Comparison of ENCODE assay signal across 22 cellular contexts in the genomic region with DNA sequence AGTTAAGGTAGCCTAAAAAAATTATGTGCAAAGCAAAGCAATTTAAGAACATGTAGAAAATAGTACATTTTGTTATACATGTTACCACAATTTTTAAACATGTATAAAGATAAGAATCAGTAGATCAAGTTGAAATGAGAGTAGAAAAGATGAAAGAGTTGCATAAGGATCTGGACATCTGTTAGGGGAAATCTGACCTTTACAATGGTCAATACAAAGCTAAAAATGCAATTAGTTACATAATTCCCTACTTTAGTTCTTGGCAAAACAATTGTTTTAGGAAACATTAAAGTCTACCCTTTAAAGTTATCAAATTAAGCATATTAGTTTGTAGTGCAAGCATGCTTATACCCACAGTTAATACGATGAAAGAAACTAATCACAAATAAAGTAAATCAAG.
"Had no signal": no experiment of that assay in that cellular context is flagged by ENCODE, and none has a peak within 500 bp of the region (broad histone marks: within the 10 kb centered on the region; RNA-seq: fewer than 3 reads in every experiment).

No MANE protein-coding gene starts in this region.

- H3K27me3 Mint-ChIP-seq: naive thymus-derived CD8-positive, alpha-beta T cell; stimulated activated naive B cell treated with anti-CD40 and anti-IgM and Interleukin-4, amounts not matched to agents 10 μg/mL and 1 μg/mL and 100 μg/mL, for 72 hours; stimulated activated naive CD8-positive, alpha-beta T cell treated with anti-CD3 and anti-CD28 coated beads, Interleukin-15, amount 100 ng/mL, for 72 hours had no signal

- H3K27ac Mint-ChIP-seq: stimulated activated naive B cell treated with anti-CD40 and anti-IgM and Interleukin-4, amounts not matched to agents 10 μg/mL and 1 μg/mL and 100 μg/mL, for 72 hours; stimulated activated naive CD8-positive, alpha-beta T cell treated with anti-CD3 and anti-CD28 coated beads, Interleukin-15, amount 100 ng/mL, for 72 hours had no signal

- DNase-seq: dorsolateral prefrontal cortex; effector CD4-positive, alpha-beta T cell; endodermal cell; foreskin melanocyte; glutamatergic neuron; heart right ventricle; hypothalamus; immature natural killer cell; mammary epithelial cell; naive thymus-derived CD8-positive, alpha-beta T cell; pancreas; right lobe of liver; small intestine; stimulated activated CD4-positive, alpha-beta T cell treated with anti-CD3 and anti-CD28 coated beads, Interleukin-15, amount 100 ng/mL, for 24 hours; stimulated activated CD4-positive, alpha-beta T cell treated with anti-CD3 and anti-CD28 coated beads, Interleukin-2, amount 100 ng/mL, for 48 hours; stimulated activated naive B cell treated with anti-CD40 and anti-IgM and Interleukin-4, amounts not matched to agents 10 μg/mL and 1 μg/mL and 100 μg/mL, for 72 hours; stimulated activated naive CD8-positive, alpha-beta T cell treated with anti-CD3 and anti-CD28 coated beads, Interleukin-15, amount 100 ng/mL, for 72 hours; transverse colon; upper lobe of right lung; uterus had no signal

- ATAC-seq: heart right ventricle; naive thymus-derived CD8-positive, alpha-beta T cell; pancreas; stimulated activated naive B cell treated with anti-CD40 and anti-IgM and Interleukin-4, amounts not matched to agents 10 μg/mL and 1 μg/mL and 100 μg/mL, for 72 hours; stimulated activated naive CD8-positive, alpha-beta T cell treated with anti-CD3 and anti-CD28 coated beads, Interleukin-15, amount 100 ng/mL, for 72 hours; upper lobe of right lung had no signal

- H3K4me3 Mint-ChIP-seq: endodermal cell; immature natural killer cell; naive thymus-derived CD8-positive, alpha-beta T cell; stimulated activated naive B cell treated with anti-CD40 and anti-IgM and Interleukin-4, amounts not matched to agents 10 μg/mL and 1 μg/mL and 100 μg/mL, for 72 hours; stimulated activated naive CD8-positive, alpha-beta T cell treated with anti-CD3 and anti-CD28 coated beads, Interleukin-15, amount 100 ng/mL, for 72 hours had no signal

- H3K9me3 Mint-ChIP-seq: endodermal cell; immature natural killer cell; naive thymus-derived CD8-positive, alpha-beta T cell; stimulated activated naive B cell treated with anti-CD40 and anti-IgM and Interleukin-4, amounts not matched to agents 10 μg/mL and 1 μg/mL and 100 μg/mL, for 72 hours; stimulated activated naive CD8-positive, alpha-beta T cell treated with anti-CD3 and anti-CD28 coated beads, Interleukin-15, amount 100 ng/mL, for 72 hours had no signal

- H3K36me3 ChIP-seq: uterus had no signal

- H3K27me3 ChIP-seq: dorsolateral prefrontal cortex, esophagus muscularis mucosa, heart right ventricle, pancreas, right lobe of liver, suprapubic skin, transverse colon, upper lobe of right lung, uterus had no signal

- H3K27ac ChIP-seq: dorsolateral prefrontal cortex, esophagus muscularis mucosa, heart right ventricle, pancreas, right lobe of liver, suprapubic skin, transverse colon, upper lobe of right lung, uterus had no signal

- H3K4me3 ChIP-seq: dorsolateral prefrontal cortex, esophagus muscularis mucosa, heart right ventricle, pancreas, right lobe of liver, suprapubic skin, transverse colon, upper lobe of right lung, uterus had no signal

- H3K9me3 ChIP-seq: esophagus muscularis mucosa, heart right ventricle, pancreas, right lobe of liver, suprapubic skin, transverse colon, upper lobe of right lung, uterus had no signal

- H3K4me1 ChIP-seq: heart right ventricle, pancreas, suprapubic skin, transverse colon, upper lobe of right lung, uterus had no signal
